In genomic region chr6:69487688-69488087, GRCh38 we compare ENCODE assay signal across 15 cellular contexts.
A peak's percentile ranks its signal among the peaks of the same experiment; 100 is the strongest.
DNase-seq lines count a peak whose midpoint lies in the region; ATAC-seq and TF ChIP-seq lines count a peak whose summit lies in the region.
"Had no signal": no experiment of that assay in that cellular context is flagged by ENCODE, and none has a peak within 500 bp of the region (broad histone marks: within the 10 kb centered on the region; RNA-seq: fewer than 3 reads in every experiment).

No MANE protein-coding gene starts in this region.

- H3K27me3 ChIP-seq in SK-N-SH (ENCODE audit: insufficient read depth) (no peaks in the 10 kb centered on the region), Loucy (ENCODE audit: insufficient read depth, low read length, poor library complexity, severe bottlenecking) (no peaks in the 10 kb centered on the region)

- no peak for TF ChIP-seq EP300 in SK-N-SH (IDR thresholded peaks at IDR 0.05; ENCODE audit: borderline replicate concordance in 1 of 2, low read depth in 1 of 2, low read length in 1 of 2)

- no peak for DNase-seq in SK-N-SH
- DNase-seq in WTC11 (ENCODE audit: low spot score): no peak
- DNase-seq in retinal pigment epithelial cell (ENCODE audit: low read depth): no peak
- no peak for DNase-seq in mucosa of descending colon
- no peak for DNase-seq in HCEC 1CT
- DNase-seq: activated CD8-positive, alpha-beta memory T cell treated with anti-CD3 and anti-CD28 coated beads, Interleukin-2, amount 50 U/mL, for 4 hours; amygdala; IMR-90; natural killer cell; NCI-H774; stimulated activated naive CD4-positive, alpha-beta T cell treated with Interleukin-2 at 50 U/mL for 16 hours had no signal

- CTCF ChIA-PET in SK-N-SH (lab: Yijun Ruan, JAX): no interaction called here
- CTCF ChIA-PET in WTC11 (lab: Charles Lee): no interaction called here

- no peaks in the 10 kb centered on the region; the same call in 1 of the 2 replicates for H3K36me3 Mint-ChIP-seq in WTC11
- H3K36me3 Mint-ChIP-seq: natural killer cell had no signal

- H2AFZ ChIP-seq in SK-N-SH (ENCODE audit: low read depth) (no peak overlapping the region), Loucy (ENCODE audit: low read length) (no peak overlapping the region)

- no peak overlapping the region for H3K27ac ChIP-seq in SK-N-SH (ENCODE audit: low read depth in 2 of 2, low read length in 1 of 2)

- TF ChIP-seq CTCF in SK-N-SH (IDR thresholded peaks at IDR 0.05): peak; percentile 45
- TF ChIP-seq CTCF in Loucy (conservative IDR thresholded peaks at IDR 0.05; ENCODE audit: low read length): peak; percentile 45
- peak; percentile 66 for TF ChIP-seq CTCF in WTC11 (IDR thresholded peaks at IDR 0.05)
- TF ChIP-seq CTCF in retinal pigment epithelial cell (conservative IDR thresholded peaks at IDR 0.05; ENCODE audit: low read depth, low read length): peak; percentile 46
- no peak for TF ChIP-seq CTCF in mucosa of descending colon (IDR thresholded peaks at IDR 0.05)

- H3K9ac ChIP-seq in SK-N-SH: no peak overlapping the region
- H3K9ac ChIP-seq in Loucy (ENCODE audit: low read depth, low read length, poor library complexity, severe bottlenecking): no peak overlapping the region

- H3K9me2 ChIP-seq in SK-N-SH (no peaks in the 10 kb centered on the region), Loucy (replicated peaks; ENCODE audit: low read depth, low read length) (no peaks in the 10 kb centered on the region)

- H3K9me3 Mint-ChIP-seq in WTC11: peaks cover 21% of the 10 kb centered on the region

- H3K4me3 ChIP-seq in SK-N-SH (ENCODE audit: low read depth in 2 of 2, low read length in 1 of 2) (peak overlapping the region in 1 of 2 experiments; percentile 51; a peak in 1 of 4 replicates), Loucy (ENCODE audit: low read length, poor library complexity, severe bottlenecking) (no peak overlapping the region), retinal pigment epithelial cell (ENCODE audit: low read length) (no peak overlapping the region), mucosa of descending colon (no peak overlapping the region)

- H3K79me2 ChIP-seq in SK-N-SH (ENCODE audit: insufficient read depth) (no peaks in the 10 kb centered on the region), Loucy (ENCODE audit: insufficient read depth, low read length) (no peaks in the 10 kb centered on the region)

- H3K4me1 ChIP-seq in SK-N-SH (ENCODE audit: control insufficient read depth in 1 of 2, insufficient read depth in 2 of 2, low read depth in 1 of 2, low read length in 1 of 2) (no peaks in the 10 kb centered on the region), Loucy (ENCODE audit: insufficient read depth, low read length, poor library complexity, severe bottlenecking) (no peaks in the 10 kb centered on the region), mucosa of descending colon (ENCODE audit: low read depth) (no peaks in the 10 kb centered on the region)

- POLR2A ChIA-PET in SK-N-SH (lab: Yijun Ruan, JAX): no interaction called here
- POLR2A ChIA-PET in WTC11 (lab: Charles Lee): no interaction called here

- no peak overlapping the region for H3K27ac Mint-ChIP-seq in WTC11
- H3K27ac Mint-ChIP-seq: B cell, natural killer cell had no signal

- no peaks in the 10 kb centered on the region for H3F3A ChIP-seq in SK-N-SH (replicated peaks; ENCODE audit: insufficient read depth)
- no peaks in the 10 kb centered on the region for H3F3A ChIP-seq in Loucy (ENCODE audit: low read depth)

- H3K9me3 ChIP-seq in SK-N-SH (peaks cover 13% of the 10 kb centered on the region; the same call in 1 of the 2 replicates), Loucy (ENCODE audit: insufficient read depth, low read depth, low read length) (peaks cover 3% of the 10 kb centered on the region; the same call in 1 of the 2 replicates), mucosa of descending colon (peaks cover 5% of the 10 kb centered on the region)

- no peak for ATAC-seq in SK-N-SH treated with all-trans-retinoic acid at 6 μM for 48 hours
- ATAC-seq in WTC11: no peak; the same call in 1 of the 2 replicates
- ATAC-seq in mucosa of descending colon: no peak
- no peak for ATAC-seq in HG02571 (IDR thresholded peaks at IDR 0.05; ENCODE audit: unreplicated experiment)
- ATAC-seq: natural killer cell had no signal

- H3K36me3 ChIP-seq in SK-N-SH (replicated peaks in 1 of 2; ENCODE audit: control insufficient read depth in 1 of 2, insufficient read depth in 2 of 2, low read length in 1 of 2) (peaks cover 0 to 3% of the 10 kb centered on the region in 2 experiments), Loucy (ENCODE audit: insufficient read depth, low read length) (no peaks in the 10 kb centered on the region), mucosa of descending colon (ENCODE audit: low read depth) (no peaks in the 10 kb centered on the region)

- no peaks in the 10 kb centered on the region for H3K27me3 Mint-ChIP-seq in WTC11 (ENCODE audit: low read depth)
- H3K27me3 Mint-ChIP-seq: B cell had no signal

- TF ChIP-seq RAD21 in SK-N-SH (IDR thresholded peaks at IDR 0.05; ENCODE audit: low read length): 0 out of 2 replicates have a peak, but pooled peaks have one; percentile 29

- no peak overlapping the region for H3K4me3 Mint-ChIP-seq in WTC11
- H3K4me3 Mint-ChIP-seq: B cell, natural killer cell had no signal

- H3K4me2 ChIP-seq in SK-N-SH (no peak overlapping the region), Loucy (ENCODE audit: low read depth, low read length, poor library complexity, severe bottlenecking) (no peak overlapping the region)

- no peaks in the 10 kb centered on the region for H3K4me1 Mint-ChIP-seq in WTC11
- H3K4me1 Mint-ChIP-seq: B cell, natural killer cell had no signal

- H4K20me1 ChIP-seq in SK-N-SH (ENCODE audit: insufficient read depth): no peaks in the 10 kb centered on the region
- no peaks in the 10 kb centered on the region for H4K20me1 ChIP-seq in Loucy (ENCODE audit: insufficient read depth, low read length, poor library complexity, severe bottlenecking)

- intact Hi-C loops in mucosa of descending colon (cut with DNase I, micrococcal nuclease): no loop called here

TF ChIP-seq in SK-N-SH, 30 proteins besides CTCF, POLR2A, EP300 and RAD21 (continues in another document):
- TF ChIP-seq SMC3 (IDR thresholded peaks at IDR 0.05; ENCODE audit: low read depth, low read length) (no peak), TAF1 (IDR thresholded peaks at IDR 0.05; ENCODE audit: borderline replicate concordance, low read depth, low read length) (no peak), FOXM1 (IDR thresholded peaks at IDR 0.05; ENCODE audit: low read depth) (no peak), FOXJ3 (CRISPR knock-in tag; IDR thresholded peaks at IDR 0.05) (no peak), GATA2 (CRISPR knock-in tag; IDR thresholded peaks at IDR 0.05) (no peak), NRF1 (IDR thresholded peaks at IDR 0.05; ENCODE audit: low read depth, low read length) (no peak)
- TF ChIP-seq, protein P1, sequence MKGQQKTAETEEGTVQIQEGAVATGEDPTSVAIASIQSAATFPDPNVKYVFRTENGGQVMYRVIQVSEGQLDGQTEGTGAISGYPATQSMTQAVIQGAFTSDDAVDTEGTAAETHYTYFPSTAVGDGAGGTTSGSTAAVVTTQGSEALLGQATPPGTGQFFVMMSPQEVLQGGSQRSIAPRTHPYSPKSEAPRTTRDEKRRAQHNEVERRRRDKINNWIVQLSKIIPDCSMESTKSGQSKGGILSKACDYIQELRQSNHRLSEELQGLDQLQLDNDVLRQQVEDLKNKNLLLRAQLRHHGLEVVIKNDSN (IDR thresholded peaks at IDR 0.05; ENCODE audit: borderline replicate concordance, low read depth): no peak

TF ChIP-seq in SK-N-SH treated with all-trans-retinoic acid at 6 μM for 48 hours, 23 proteins besides CTCF, POLR2A, EP300 and RAD21 (continues in another document):
- TF ChIP-seq ARNTL (CRISPR knock-in tag; IDR thresholded peaks at IDR 0.05; ENCODE audit: borderline replicate concordance, low read depth) (no peak), SNAI2 (CRISPR knock-in tag; IDR thresholded peaks at IDR 0.05) (no peak), ZNF70 (CRISPR knock-in tag; IDR thresholded peaks at IDR 0.05) (no peak), ZNF8 (CRISPR knock-in tag; IDR thresholded peaks at IDR 0.05) (no peak)
- TF ChIP-seq, protein P2, sequence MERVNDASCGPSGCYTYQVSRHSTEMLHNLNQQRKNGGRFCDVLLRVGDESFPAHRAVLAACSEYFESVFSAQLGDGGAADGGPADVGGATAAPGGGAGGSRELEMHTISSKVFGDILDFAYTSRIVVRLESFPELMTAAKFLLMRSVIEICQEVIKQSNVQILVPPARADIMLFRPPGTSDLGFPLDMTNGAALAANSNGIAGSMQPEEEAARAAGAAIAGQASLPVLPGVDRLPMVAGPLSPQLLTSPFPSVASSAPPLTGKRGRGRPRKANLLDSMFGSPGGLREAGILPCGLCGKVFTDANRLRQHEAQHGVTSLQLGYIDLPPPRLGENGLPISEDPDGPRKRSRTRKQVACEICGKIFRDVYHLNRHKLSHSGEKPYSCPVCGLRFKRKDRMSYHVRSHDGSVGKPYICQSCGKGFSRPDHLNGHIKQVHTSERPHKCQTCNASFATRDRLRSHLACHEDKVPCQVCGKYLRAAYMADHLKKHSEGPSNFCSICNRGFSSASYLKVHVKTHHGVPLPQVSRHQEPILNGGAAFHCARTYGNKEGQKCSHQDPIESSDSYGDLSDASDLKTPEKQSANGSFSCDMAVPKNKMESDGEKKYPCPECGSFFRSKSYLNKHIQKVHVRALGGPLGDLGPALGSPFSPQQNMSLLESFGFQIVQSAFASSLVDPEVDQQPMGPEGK (CRISPR knock-in tag; IDR thresholded peaks at IDR 0.05; ENCODE audit: borderline replicate concordance): no peak

TF ChIP-seq in WTC11, 78 proteins besides CTCF, POLR2A, EP300 and RAD21 (continues in another document):
- no peak for TF ChIP-seq CREM (CRISPR knock-in tag; IDR thresholded peaks at IDR 0.05)

Comparison
In these comparisons a context has a peak if more than half of its experiments do, and no peak if none do; other contexts are left out.
1. Of the 6 proteins assayed by ChIP-seq in both WTC11 and SK-N-SH: peak only in WTC11: none; only in SK-N-SH: none; in both: CTCF; in neither: 5.